ENCODE assay signal across 26 cellular contexts in genomic region chrX:153578200-153578835, GRCh38. TPM values are rescaled to one million over a fixed set of nuclear protein-coding genes. Genes with fewer than 3 reads are reported as not detected.
DNase-seq lines count a peak whose midpoint lies in the region; ATAC-seq and TF ChIP-seq lines count a peak whose summit lies in the region.
"Had no signal": no experiment of that assay in that cellular context is flagged by ENCODE, and none has a peak within 500 bp of the region (broad histone marks: within the 10 kb centered on the region; RNA-seq: fewer than 3 reads in every experiment).

No MANE protein-coding gene starts in this region.

- no peak for ATAC-seq in activated T-cell treated with anti-CD3 and anti-CD28 coated beads, Interleukin-2, amount 50 U/mL, for 4 hours
- ATAC-seq: body of pancreas had no signal

- no peak for TF ChIP-seq EP300 in stomach (IDR thresholded peaks at IDR 0.05)

- TF ChIP-seq CTCF in endodermal cell (conservative IDR thresholded peaks at IDR 0.05) (peak; percentile 70), stomach (IDR thresholded peaks at IDR 0.05) (no peak)

- H3K36me3 ChIP-seq in endodermal cell (ENCODE audit: control insufficient read depth, insufficient read depth, low read length): no peaks in the 10 kb centered on the region
- no peaks in the 10 kb centered on the region for H3K36me3 ChIP-seq in neuron (ENCODE audit: insufficient read depth, low read length)
- no peaks in the 10 kb centered on the region for H3K36me3 ChIP-seq in stomach
- H3K36me3 ChIP-seq: neutrophil, tibial nerve had no signal

- peaks cover 5% of the 10 kb centered on the region for H3K27me3 Mint-ChIP-seq in endodermal cell (ENCODE audit: insufficient read depth)
- H3K27me3 Mint-ChIP-seq in activated T-cell treated with anti-CD3 and anti-CD28 coated beads, Interleukin-2, amount 50 U/mL, for 4 hours (ENCODE audit: low read depth): no peaks in the 10 kb centered on the region
- H3K27me3 Mint-ChIP-seq: activated CD4-positive, alpha-beta T cell treated with anti-CD3 and anti-CD28 coated beads, Interleukin-2, amount 10 ng/mL, durations not matched to agents 24 days and 14 days had no signal

- H2AFZ ChIP-seq in neuron (ENCODE audit: low read depth, low read length): peak overlapping the region; percentile 7

- H3K9me3 ChIP-seq in endodermal cell (ENCODE audit: control insufficient read depth, low read length) (no peaks in the 10 kb centered on the region), neuron (ENCODE audit: low read length) (no peaks in the 10 kb centered on the region), stomach (no peaks in the 10 kb centered on the region)
- H3K9me3 ChIP-seq: body of pancreas, neutrophil, tibial nerve had no signal

- intact Hi-C loops in stomach (cut with DNase I; ENCODE audit: low total_unique reads): no loop called here

- no peaks in the 10 kb centered on the region for H3K36me3 Mint-ChIP-seq in endodermal cell (ENCODE audit: low read depth)
- H3K36me3 Mint-ChIP-seq in activated T-cell treated with anti-CD3 and anti-CD28 coated beads, Interleukin-2, amount 50 U/mL, for 4 hours (ENCODE audit: insufficient read depth): no peaks in the 10 kb centered on the region

- no peak overlapping the region for H3K4me3 Mint-ChIP-seq in endodermal cell
- no peak overlapping the region for H3K4me3 Mint-ChIP-seq in activated T-cell treated with anti-CD3 and anti-CD28 coated beads, Interleukin-2, amount 50 U/mL, for 4 hours
- H3K4me3 Mint-ChIP-seq: activated CD4-positive, alpha-beta T cell treated with anti-CD3 and anti-CD28 coated beads, Interleukin-2, amount 10 ng/mL, durations not matched to agents 24 days and 14 days had no signal

- H3K9me3 Mint-ChIP-seq in endodermal cell: peaks cover 71% of the 10 kb centered on the region
- H3K9me3 Mint-ChIP-seq in activated T-cell treated with anti-CD3 and anti-CD28 coated beads, Interleukin-2, amount 50 U/mL, for 4 hours: no peaks in the 10 kb centered on the region
- H3K9me3 Mint-ChIP-seq: activated CD4-positive, alpha-beta T cell treated with anti-CD3 and anti-CD28 coated beads, Interleukin-2, amount 10 ng/mL, durations not matched to agents 24 days and 14 days had no signal

- H3K4me3 ChIP-seq in endodermal cell (ENCODE audit: low read length) (no peak overlapping the region), neuron (ENCODE audit: low read length) (no peak overlapping the region), stomach (no peak overlapping the region)
- H3K4me3 ChIP-seq: body of pancreas, lung, tibial nerve had no signal

- DNase-seq in NCI-H146 (lab: John Stamatoyannopoulos, UW): peak; percentile 17
- no peak for DNase-seq in NCI-H146 treated with DMSO at 0.1 percent for 48 hours (lab: John Stamatoyannopoulos, UW; ENCODE audit: unreplicated experiment)
- DNase-seq in NCI-H69 (lab: John Stamatoyannopoulos, UW): peak; percentile 10
- peak; percentile 78 for DNase-seq in endodermal cell
- no peak for DNase-seq in SIG-M5 (lab: John Stamatoyannopoulos, UW)
- no peak for DNase-seq in stomach
- no peak for DNase-seq in activated T-cell treated with anti-CD3 and anti-CD28 coated beads, Interleukin-2, amount 50 U/mL, for 4 hours
- DNase-seq: activated CD4-positive, alpha-beta T cell treated with anti-CD3 and anti-CD28 coated beads, Interleukin-2, amount 10 ng/mL, durations not matched to agents 24 days and 14 days; activated naive CD4-positive, alpha-beta T cell; activated T-cell treated with anti-CD3 and anti-CD28 coated beads, Interleukin-2, amount 50 U/mL, for 48 hours; body of pancreas; Calu3; cerebellar nuclear complex; DMS79 treated with DMSO at 0.1 percent for 48 hours; effector CD8-positive, alpha-beta T cell; erythroblast; HCEC 1CT; kidney glomerular epithelial cell; NCI-H1417 treated with DMSO at 0.1 percent for 48 hours; NCI-H2171 had no signal

- H3K27ac Mint-ChIP-seq in endodermal cell: no peak overlapping the region
- H3K27ac Mint-ChIP-seq: activated CD4-positive, alpha-beta T cell treated with anti-CD3 and anti-CD28 coated beads, Interleukin-2, amount 10 ng/mL, durations not matched to agents 24 days and 14 days had no signal

- H3K27ac ChIP-seq in endodermal cell (ENCODE audit: low read depth, low read length) (no peak overlapping the region), stomach (no peak overlapping the region)
- H3K27ac ChIP-seq: 22Rv1, body of pancreas, KMS-11, neutrophil, tibial nerve had no signal

- TF ChIP-seq POLR2A in stomach (IDR thresholded peaks at IDR 0.05): no peak

- WGBS in endodermal cell (ENCODE audit: insufficient coverage in 1 of 2, insufficient read length in 1 of 2), 2 experiments: 62 to 73% methylated on average over 3 to 18 of the region's 18 CpGs
- 75 to 93% (median 87%) methylated on average over 13 to 18 of the region's 18 CpGs for WGBS in stomach, 5 donors

- H3K4me1 ChIP-seq in endodermal cell (ENCODE audit: control insufficient read depth, insufficient read depth, low read length) (no peaks in the 10 kb centered on the region), neuron (ENCODE audit: insufficient read depth, low read length) (peaks cover 18% of the 10 kb centered on the region), stomach (peaks cover 0 to 3% (median 0%) of the 10 kb centered on the region in 4 donors)
- H3K4me1 ChIP-seq: body of pancreas, tibial nerve had no signal

- no peak overlapping the region for H3K9ac ChIP-seq in endodermal cell (ENCODE audit: extremely low read depth, low read length, poor library complexity, severe bottlenecking)
- H3K9ac ChIP-seq: KMS-11 had no signal

- peaks cover 8% of the 10 kb centered on the region for H3K4me1 Mint-ChIP-seq in endodermal cell
- H3K4me1 Mint-ChIP-seq in activated T-cell treated with anti-CD3 and anti-CD28 coated beads, Interleukin-2, amount 50 U/mL, for 4 hours (ENCODE audit: low read depth): peaks cover 14% of the 10 kb centered on the region

- no peaks in the 10 kb centered on the region for H3K27me3 ChIP-seq in endodermal cell (ENCODE audit: control insufficient read depth, insufficient read depth, low read length, poor library complexity, severe bottlenecking)
- peaks cover 13% of the 10 kb centered on the region for H3K27me3 ChIP-seq in neuron (ENCODE audit: insufficient read depth, low read length)
- peaks cover 0 to 20% (median 0%) of the 10 kb centered on the region in 3 donors for H3K27me3 ChIP-seq in stomach
- H3K27me3 ChIP-seq: body of pancreas, neutrophil had no signal

RNA-seq across cellular contexts. Expression of gene CCNQ, which starts 20.6 kb away (rescaled TPM):
- total RNA-seq in endodermal cell (10 to 100 TPM; 17.1 to 20.8 TPM), stomach (10 to 100 TPM in 3 of 5 donors, under 1 TPM in 1, not detected in 1; 0.58 to 55.4 (median 17.0) TPM)
- 20.0 TPM for polyA plus RNA-seq in endodermal cell (2013, experiment 1 of 2)
- polyA plus RNA-seq in endodermal cell (2013, experiment 2 of 2): 18.4 TPM
- polyA plus RNA-seq in stomach: 10 to 100 TPM; 26.2 to 36.5 (median 32.2) TPM
- 10 to 100 TPM; 38.6 to 46.9 (median 39.1) TPM for total RNA-seq in activated T-cell treated with anti-CD3 and anti-CD28 coated beads, Interleukin-2, amount 50 U/mL, for 4 hours

Comparison
In these comparisons a context has a peak if more than half of its experiments do, and no peak if none do; other contexts are left out.
1. DNase-seq: peak in NCI-H146 (single experiment), NCI-H69 (single experiment) and endodermal cell (single experiment); none in NCI-H146 treated with DMSO at 0.1 percent for 48 hours (single experiment), SIG-M5 (single experiment), stomach (single experiment) and activated T-cell treated with anti-CD3 and anti-CD28 coated beads, Interleukin-2, amount 50 U/mL, for 4 hours (single experiment).